ENCODE assay signal across 15 cellular contexts in the genomic region with DNA sequence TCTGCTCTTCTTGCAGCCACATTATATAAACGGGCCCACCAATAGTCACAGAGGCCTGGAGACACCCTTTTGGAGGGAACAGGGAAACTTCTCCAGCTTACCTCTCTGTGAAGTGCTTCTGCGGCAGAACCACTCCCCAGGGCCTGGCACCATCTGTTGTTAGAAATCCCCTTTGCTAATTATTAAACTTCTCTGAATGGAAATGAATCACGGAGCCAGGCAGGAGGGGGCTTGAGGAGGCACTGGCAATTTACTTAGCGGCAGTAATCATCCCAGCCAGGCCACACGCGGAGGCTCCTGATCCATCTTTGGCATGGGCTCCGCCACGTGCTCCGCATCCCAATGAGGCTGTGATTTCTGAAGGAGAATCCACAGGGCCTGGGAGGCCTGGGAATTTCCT.
DNase-seq lines count a peak whose midpoint lies in the region; ATAC-seq and TF ChIP-seq lines count a peak whose summit lies in the region.
"Had no signal": no experiment of that assay in that cellular context is flagged by ENCODE, and none has a peak within 500 bp of the region (broad histone marks: within the 10 kb centered on the region; RNA-seq: fewer than 3 reads in every experiment).

No MANE protein-coding gene starts in this region.

- H3K9me3 ChIP-seq in right atrium auricular region, result no peaks in the 10 kb centered on the region
- H3K9me3 ChIP-seq in neural cell (ENCODE audit: low read length), result no peaks in the 10 kb centered on the region
- H3K9me3 ChIP-seq: MG63 had no signal

- H3K79me2 ChIP-seq in neural cell (replicated peaks; ENCODE audit: insufficient read depth, low read length), result no peaks in the 10 kb centered on the region

- H3K4me3 ChIP-seq in right atrium auricular region (no peak overlapping the region), neural cell (ENCODE audit: low read length) (no peak overlapping the region)
- H3K4me3 ChIP-seq: MG63 had no signal

- H3K36me3 Mint-ChIP-seq in activated naive CD8-positive, alpha-beta T cell treated with anti-CD3 and anti-CD28 coated beads for 36 hours, result no peaks in the 10 kb centered on the region
- H3K36me3 Mint-ChIP-seq: CD4-positive, CD25-positive, alpha-beta regulatory T cell; T-cell had no signal

- H3K36me3 ChIP-seq in right atrium auricular region (no peaks in the 10 kb centered on the region), neural cell (ENCODE audit: insufficient read depth, low read length) (no peaks in the 10 kb centered on the region)
- H3K36me3 ChIP-seq: MG63 had no signal

- no peaks in the 10 kb centered on the region for H3K4me1 Mint-ChIP-seq in activated naive CD8-positive, alpha-beta T cell treated with anti-CD3 and anti-CD28 coated beads for 36 hours
- H3K4me1 Mint-ChIP-seq: CD4-positive, CD25-positive, alpha-beta regulatory T cell; T-cell had no signal

- no peak overlapping the region for H3K27ac Mint-ChIP-seq in activated naive CD8-positive, alpha-beta T cell treated with anti-CD3 and anti-CD28 coated beads for 36 hours
- H3K27ac Mint-ChIP-seq: CD4-positive, CD25-positive, alpha-beta regulatory T cell; H9; T-cell had no signal

- H3K27ac ChIP-seq in right atrium auricular region (no peak overlapping the region), neural cell (ENCODE audit: low read length) (no peak overlapping the region)

- H3K9ac ChIP-seq in neural cell (ENCODE audit: low read length), result no peak overlapping the region

- H3K27me3 ChIP-seq in right atrium auricular region, result no peaks in the 10 kb centered on the region
- H3K27me3 ChIP-seq in neural cell (ENCODE audit: insufficient read depth, low read depth, low read length), result no peaks in the 10 kb centered on the region
- H3K27me3 ChIP-seq: MG63 had no signal

- H3K9me3 Mint-ChIP-seq in activated naive CD8-positive, alpha-beta T cell treated with anti-CD3 and anti-CD28 coated beads for 36 hours, result no peaks in the 10 kb centered on the region
- H3K9me3 Mint-ChIP-seq: H9, T-cell had no signal

- DNase-seq in Right ventricle myocardium inferior (ENCODE audit: missing footprints), result peak; percentile 30
- no peak for DNase-seq in right atrium auricular region (ENCODE audit: low spot score)
- DNase-seq in NCI-H1436 treated with DMSO at 0.1 percent for 48 hours (lab: John Stamatoyannopoulos, UW), result peak; percentile 26
- DNase-seq in NCI-H69 (lab: John Stamatoyannopoulos, UW), result peak; percentile 85
- DNase-seq in superior temporal gyrus (ENCODE audit: extremely low spot score), result no peak
- DNase-seq in HPDE6-E6E7 (ENCODE audit: extremely low spot score), result no peak
- no peak for DNase-seq in activated naive CD8-positive, alpha-beta T cell treated with anti-CD3 and anti-CD28 coated beads for 36 hours
- DNase-seq: ACHN; CD4-positive, CD25-positive, alpha-beta regulatory T cell; H9; MG63; NCI-H1930; T-cell; T1000 had no signal

- no peak for ATAC-seq in Right ventricle myocardium inferior
- ATAC-seq: T-cell had no signal

- no peaks in the 10 kb centered on the region for H3K4me1 ChIP-seq in right atrium auricular region

- no peak for TF ChIP-seq EP300 in neural cell (conservative IDR thresholded peaks at IDR 0.05; ENCODE audit: poor library complexity, severe bottlenecking)

- peaks cover under 1% of the 10 kb centered on the region for H3K27me3 Mint-ChIP-seq in activated naive CD8-positive, alpha-beta T cell treated with anti-CD3 and anti-CD28 coated beads for 36 hours
- H3K27me3 Mint-ChIP-seq: CD4-positive, CD25-positive, alpha-beta regulatory T cell had no signal

- no peak for TF ChIP-seq RAD21 in neural cell (conservative IDR thresholded peaks at IDR 0.05)

- H4K20me1 ChIP-seq in neural cell (ENCODE audit: insufficient read depth), result no peaks in the 10 kb centered on the region

- H2AFZ ChIP-seq in neural cell (ENCODE audit: low read depth, low read length), result no peak overlapping the region

- no peaks in the 10 kb centered on the region for H3F3A ChIP-seq in neural cell (ENCODE audit: insufficient read depth, low read length, poor library complexity, severe bottlenecking)

- no peak overlapping the region for H3K4me3 Mint-ChIP-seq in activated naive CD8-positive, alpha-beta T cell treated with anti-CD3 and anti-CD28 coated beads for 36 hours
- H3K4me3 Mint-ChIP-seq: CD4-positive, CD25-positive, alpha-beta regulatory T cell; H9; T-cell had no signal

- no peaks in the 10 kb centered on the region for H3K9me2 ChIP-seq in neural cell (ENCODE audit: insufficient read depth, low read length)

- no peak overlapping the region for H3K4me2 ChIP-seq in neural cell (ENCODE audit: low read length)

- intact Hi-C loops in Right ventricle myocardium inferior (cut with DNase I), result no loop called here

- TF ChIP-seq CTCF in right atrium auricular region (IDR thresholded peaks at IDR 0.05) (no peak), neural cell (IDR thresholded peaks at IDR 0.05; ENCODE audit: poor library complexity, severe bottlenecking) (no peak)

TF ChIP-seq in neural cell, 6 proteins besides CTCF, POLR2A, EP300 and RAD21:
- TF ChIP-seq REST (IDR thresholded peaks at IDR 0.05; ENCODE audit: borderline replicate concordance) (peak; percentile 23), EZH2 (IDR thresholded peaks at IDR 0.05; ENCODE audit: borderline replicate concordance, insufficient read depth, low read length, poor library complexity, severe bottlenecking) (no peak), MXI1 (conservative IDR thresholded peaks at IDR 0.05; ENCODE audit: poor library complexity, severe bottlenecking) (no peak)
TF ChIP-seq in neural cell: peak in this region for 1.

Comparison
In these comparisons a context has a peak if more than half of its experiments do, and no peak if none do; other contexts are left out.
1. DNase-seq: peak in Right ventricle myocardium inferior (single experiment), NCI-H1436 treated with DMSO at 0.1 percent for 48 hours (single experiment) and NCI-H69 (single experiment); none in right atrium auricular region (single experiment), superior temporal gyrus (single experiment), HPDE6-E6E7 (single experiment) and activated naive CD8-positive, alpha-beta T cell treated with anti-CD3 and anti-CD28 coated beads for 36 hours (single experiment).